In genomic region chr6:108782231-108783041, GRCh38 we compare ENCODE assay signal across 8 cellular contexts.
A peak's percentile ranks its signal among the peaks of the same experiment; 100 is the strongest.
DNase-seq lines count a peak whose midpoint lies in the region; ATAC-seq and TF ChIP-seq lines count a peak whose summit lies in the region.

No MANE protein-coding gene starts in this region.

- peak overlapping the region; percentile 29 for H3K4me3 ChIP-seq in MG63
- peak overlapping the region in 11 of 12 donors; percentile 4 to 66 (median 54) for H3K4me3 ChIP-seq in heart left ventricle
- H3K4me3 ChIP-seq in tibial nerve: peak overlapping the region; percentile 29 to 53 (median 40)

- TF ChIP-seq CTCF in heart left ventricle (IDR thresholded peaks at IDR 0.05) (peak; percentile 65 to 88 (median 78)), tibial nerve (IDR thresholded peaks at IDR 0.05) (peak; percentile 71 to 86 (median 80))

- no peaks in the 10 kb centered on the region for H3K9me3 Mint-ChIP-seq in activated naive CD8-positive, alpha-beta T cell treated with anti-CD3 and anti-CD28 coated beads, Interleukin-2, amount 50 U/mL, for 24 hours

- TF ChIP-seq POLR2A in heart left ventricle (IDR thresholded peaks at IDR 0.05): no peak
- TF ChIP-seq POLR2A in tibial nerve (IDR thresholded peaks at IDR 0.05): no peak

- TF ChIP-seq EP300 in tibial nerve (IDR thresholded peaks at IDR 0.05): peak; percentile 14 to 89

- DNase-seq in A172 (ENCODE audit: low spot score): peak; percentile 83
- peak; percentile 68 for DNase-seq in MG63
- DNase-seq in SW480 (ENCODE audit: low spot score): peak; percentile 72
- peak; percentile 81 for DNase-seq in activated naive CD8-positive, alpha-beta T cell treated with anti-CD3 and anti-CD28 coated beads, Interleukin-2, amount 50 U/mL, for 24 hours
- DNase-seq in heart left ventricle: peak; percentile 81 to 88 (median 83)
- DNase-seq in pons (ENCODE audit: low spot score): peak; percentile 73
- peak; percentile 71 to 81 for DNase-seq in tibial nerve (ENCODE audit: low spot score in 2 of 2)

- WGBS in heart left ventricle, 4 donors: 4 to 6% (median 5%) methylated on average over 21 of the region's 21 CpGs
- WGBS in tibial nerve, 2 donors: 3% methylated on average over 21 of the region's 21 CpGs

- peak overlapping the region; percentile 76 for H3K4me3 Mint-ChIP-seq in activated naive CD8-positive, alpha-beta T cell treated with anti-CD3 and anti-CD28 coated beads, Interleukin-2, amount 50 U/mL, for 24 hours

- H3K27me3 ChIP-seq in MG63: no peaks in the 10 kb centered on the region
- H3K27me3 ChIP-seq in heart left ventricle: no peaks in the 10 kb centered on the region
- H3K27me3 ChIP-seq in tibial nerve: no peaks in the 10 kb centered on the region

- peaks cover 11% of the 10 kb centered on the region for H3K4me1 Mint-ChIP-seq in activated naive CD8-positive, alpha-beta T cell treated with anti-CD3 and anti-CD28 coated beads, Interleukin-2, amount 50 U/mL, for 24 hours

- H3K36me3 ChIP-seq in MG63 (no peaks in the 10 kb centered on the region), heart left ventricle (no peaks in the 10 kb centered on the region), tibial nerve (no peaks in the 10 kb centered on the region)

- H3K27me3 Mint-ChIP-seq in activated naive CD8-positive, alpha-beta T cell treated with anti-CD3 and anti-CD28 coated beads, Interleukin-2, amount 50 U/mL, for 24 hours: peaks cover 10% of the 10 kb centered on the region

- H3K4me1 ChIP-seq in heart left ventricle (peaks cover 0 to 15% (median 6%) of the 10 kb centered on the region in 12 donors), tibial nerve (peaks cover 0 to 18% (median 14%) of the 10 kb centered on the region in 4 donors)

- peak overlapping the region; percentile 14 for H3K27ac Mint-ChIP-seq in activated naive CD8-positive, alpha-beta T cell treated with anti-CD3 and anti-CD28 coated beads, Interleukin-2, amount 50 U/mL, for 24 hours

- peak overlapping the region in 4 of 12 donors; percentile 25 to 68 (median 55) for H3K27ac ChIP-seq in heart left ventricle
- peak overlapping the region; percentile 5 to 78 (median 46) for H3K27ac ChIP-seq in tibial nerve

- H3K9me3 ChIP-seq in MG63: no peaks in the 10 kb centered on the region
- H3K9me3 ChIP-seq in heart left ventricle: no peaks in the 10 kb centered on the region
- H3K9me3 ChIP-seq in tibial nerve: no peaks in the 10 kb centered on the region

- peak; percentile 66 for ATAC-seq in GM18907 (IDR thresholded peaks at IDR 0.05; ENCODE audit: unreplicated experiment)
- ATAC-seq in activated naive CD8-positive, alpha-beta T cell treated with anti-CD3 and anti-CD28 coated beads, Interleukin-2, amount 50 U/mL, for 24 hours: peak; percentile 98
- peak; percentile 85 to 96 (median 94) for ATAC-seq in heart left ventricle

- intact Hi-C loops in heart left ventricle (cut with DNase I): loop anchor here (1.0 to 10.0 kb wide), 16 partner anchors 52 to 292 kb away; partner anchors contain the start of gene FOXO3 (in 1 of the 10)

- H3K36me3 Mint-ChIP-seq in activated naive CD8-positive, alpha-beta T cell treated with anti-CD3 and anti-CD28 coated beads, Interleukin-2, amount 50 U/mL, for 24 hours (ENCODE audit: low read depth): no peaks in the 10 kb centered on the region
